ENCODE assay signal across 8 cellular contexts in genomic region chr15:22786868-22787698, GRCh38. TPM values are rescaled to one million over a fixed set of nuclear protein-coding genes. Genes with fewer than 3 reads are reported as not detected.
DNase-seq lines count a peak whose midpoint lies in the region; ATAC-seq and TF ChIP-seq lines count a peak whose summit lies in the region.

No MANE protein-coding gene starts in this region.

- H3K27me3 Mint-ChIP-seq in stimulated activated naive CD8-positive, alpha-beta T cell treated with anti-CD3 and anti-CD28 coated beads, Interleukin-15, amount 100 ng/mL, for 72 hours: no peaks in the 10 kb centered on the region

- H3F3A ChIP-seq in SU-DHL-6 (ENCODE audit: insufficient read depth): no peaks in the 10 kb centered on the region

- H3K9ac ChIP-seq in SU-DHL-6 (ENCODE audit: low read length): peak overlapping the region; percentile 83

- H3K4me3 ChIP-seq in SU-DHL-6 (ENCODE audit: insufficient read depth, low read length, poor library complexity, severe bottlenecking): peak overlapping the region; percentile 75
- peak overlapping the region; percentile 82 for H3K4me3 ChIP-seq in coronary artery
- H3K4me3 ChIP-seq in right lobe of liver: peak overlapping the region; percentile 73 to 79 (median 73)

- peak overlapping the region; percentile 30 to 41 for H3K27ac Mint-ChIP-seq in stimulated activated naive CD8-positive, alpha-beta T cell treated with anti-CD3 and anti-CD28 coated beads, Interleukin-15, amount 100 ng/mL, for 72 hours

- no peaks in the 10 kb centered on the region for H3K27me3 ChIP-seq in SU-DHL-6 (ENCODE audit: low read length)
- no peaks in the 10 kb centered on the region for H3K27me3 ChIP-seq in right lobe of liver

- peak overlapping the region; percentile 83 to 87 for H3K4me3 Mint-ChIP-seq in stimulated activated naive CD8-positive, alpha-beta T cell treated with anti-CD3 and anti-CD28 coated beads, Interleukin-15, amount 100 ng/mL, for 72 hours

- no peak for TF ChIP-seq POLR2A in right lobe of liver (IDR thresholded peaks at IDR 0.05)

- intact Hi-C loops in right lobe of liver (cut with DNase I): no loop called here

- peak overlapping the region; percentile 81 for H3K4me2 ChIP-seq in SU-DHL-6 (ENCODE audit: low read depth, low read length, poor library complexity, severe bottlenecking)

- peaks cover 26% of the 10 kb centered on the region for H3K4me1 Mint-ChIP-seq in stimulated activated naive CD8-positive, alpha-beta T cell treated with anti-CD3 and anti-CD28 coated beads, Interleukin-15, amount 100 ng/mL, for 72 hours

- peaks cover 63% of the 10 kb centered on the region for H3K79me2 ChIP-seq in SU-DHL-6 (ENCODE audit: insufficient read depth, low read length)

- H3K27ac ChIP-seq in SU-DHL-6 (ENCODE audit: low read depth, low read length): peak overlapping the region; percentile 70
- peak overlapping the region; percentile 37 to 90 for H3K27ac ChIP-seq in coronary artery
- H3K27ac ChIP-seq in right lobe of liver: peak overlapping the region; percentile 26 to 49 (median 38)

- WGBS in right lobe of liver (ENCODE audit: insufficient coverage, low coverage, low lambda C conversion rate, missing lambda C conversion rate): 16% methylated on average over 11 of the region's 83 CpGs

- TF ChIP-seq CTCF in SU-DHL-6 (IDR thresholded peaks at IDR 0.05; ENCODE audit: insufficient read depth, low read length, poor library complexity, severe bottlenecking): no peak
- no peak for TF ChIP-seq CTCF in coronary artery (IDR thresholded peaks at IDR 0.05)
- no peak for TF ChIP-seq CTCF in right lobe of liver (IDR thresholded peaks at IDR 0.05)

- no peaks in the 10 kb centered on the region for H4K20me1 ChIP-seq in SU-DHL-6 (ENCODE audit: low read depth, low read length)

- H3K9me2 ChIP-seq in SU-DHL-6 (replicated peaks; ENCODE audit: insufficient read depth, low read length): no peaks in the 10 kb centered on the region

- no peaks in the 10 kb centered on the region for H3K4me1 ChIP-seq in right lobe of liver

- H2AFZ ChIP-seq in SU-DHL-6 (ENCODE audit: low read depth, low read length, severe bottlenecking): peak overlapping the region; percentile 39

- H3K9me3 Mint-ChIP-seq in stimulated activated naive CD8-positive, alpha-beta T cell treated with anti-CD3 and anti-CD28 coated beads, Interleukin-15, amount 100 ng/mL, for 72 hours: peaks cover 0 to 8% of the 10 kb centered on the region in 2 donors

- H3K9me3 ChIP-seq in SU-DHL-6 (ENCODE audit: insufficient read depth, low read length) (no peaks in the 10 kb centered on the region), right lobe of liver (peaks cover 0 to 7% (median 0%) of the 10 kb centered on the region in 4 donors)

- ATAC-seq in GM18907 (IDR thresholded peaks at IDR 0.05; ENCODE audit: unreplicated experiment) (peak; percentile 38), HG03108 (IDR thresholded peaks at IDR 0.05; ENCODE audit: unreplicated experiment) (peak; percentile 22), right lobe of liver (peak; percentile 25 to 47 (median 34))
- peak; percentile 50 for ATAC-seq in stimulated activated naive CD8-positive, alpha-beta T cell treated with anti-CD3 and anti-CD28 coated beads, Interleukin-15, amount 100 ng/mL, for 72 hours

- H3K36me3 ChIP-seq in SU-DHL-6 (ENCODE audit: low read length) (no peaks in the 10 kb centered on the region), right lobe of liver (no peaks in the 10 kb centered on the region)

- DNase-seq in AG20443 (ENCODE audit: low spot score) (peak; percentile 41), coronary artery (ENCODE audit: low spot score) (no peak), right lobe of liver (peak in 1 of 3 donors; percentile 59), NCI-H128 (lab: John Stamatoyannopoulos, UW; ENCODE audit: unreplicated experiment) (no peak)
- DNase-seq in stimulated activated naive CD8-positive, alpha-beta T cell treated with anti-CD3 and anti-CD28 coated beads, Interleukin-15, amount 100 ng/mL, for 72 hours: peak; percentile 26 to 30

RNA-seq across cellular contexts. Expression of gene NIPA1, which starts 0.6 kb away (rescaled TPM):
- total RNA-seq in right lobe of liver: 10 to 100 TPM in 1 of 6 experiments, 1 to 10 TPM in 5; 7.5 to 12.3 (median 8.7) TPM

RNA-seq across cellular contexts. Expression of gene NIPA2, which starts 51.4 kb away (rescaled TPM):
- 10 to 100 TPM; 15.1 to 27.9 (median 21.3) TPM for total RNA-seq in right lobe of liver

Comparison
In these comparisons a context has a peak if more than half of its experiments do, and no peak if none do; other contexts are left out.
1. DNase-seq: peak in AG20443 (single experiment) and stimulated activated naive CD8-positive, alpha-beta T cell treated with anti-CD3 and anti-CD28 coated beads, Interleukin-15, amount 100 ng/mL, for 72 hours (2 of 2); none in coronary artery (single experiment) and NCI-H128 (single experiment).
2. Peak in every context shown above with its lines, with median percentiles within 50 percentile points of each other: ATAC-seq, H3K27ac ChIP-seq and H3K4me3 ChIP-seq.